Comparison of ENCODE assay signal across 13 cellular contexts in the genomic region with DNA sequence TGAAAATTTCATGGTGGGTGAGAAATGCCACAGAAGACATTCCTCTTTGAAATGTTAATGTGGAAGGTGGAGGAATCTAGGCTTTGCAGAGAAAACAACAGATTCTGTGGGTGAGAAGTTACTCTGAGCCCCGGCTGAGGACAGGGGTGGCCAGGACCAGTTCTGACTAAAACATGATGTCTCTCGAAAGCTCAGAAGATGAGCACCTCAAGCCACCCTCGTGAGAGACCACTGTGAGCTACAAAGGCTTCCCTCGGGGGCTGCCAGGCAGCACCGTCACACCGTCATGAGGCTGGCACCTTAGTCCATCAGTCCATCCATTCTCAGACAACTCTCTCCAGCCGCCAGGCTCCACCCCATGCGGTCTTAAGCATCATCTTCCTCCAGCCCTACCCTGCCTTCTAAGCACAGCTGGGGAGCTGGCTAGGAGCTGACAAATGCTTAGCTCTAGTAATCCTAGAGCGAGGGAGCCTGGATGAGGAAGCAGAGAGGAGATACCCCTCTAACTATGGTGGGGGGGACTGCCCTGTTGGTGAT.
"Had no signal": no experiment of that assay in that cellular context is flagged by ENCODE, and none has a peak within 500 bp of the region (broad histone marks: within the 10 kb centered on the region; RNA-seq: fewer than 3 reads in every experiment).

No MANE protein-coding gene starts in this region.

- H3K27ac ChIP-seq: neural progenitor cell, prostate gland, right atrium auricular region, thoracic aorta, tibial nerve, upper lobe of left lung had no signal

- H3K4me1 ChIP-seq: prostate gland, right atrium auricular region, tibial nerve, upper lobe of left lung had no signal

- H3K27me3 ChIP-seq: neural progenitor cell, right atrium auricular region, tibial nerve, upper lobe of left lung had no signal

- H3K9me3 ChIP-seq: prostate gland had no signal

- ATAC-seq: effector memory CD8-positive, alpha-beta T cell; naive thymus-derived CD4-positive, alpha-beta T cell; sciatic nerve had no signal

- DNase-seq: cortex of kidney; effector memory CD8-positive, alpha-beta T cell; hypothalamus; midbrain; naive thymus-derived CD4-positive, alpha-beta T cell; stimulated activated CD4-positive, alpha-beta T cell treated with anti-CD3 and anti-CD28 coated beads, Interleukin-4, amount 100 ng/mL, for 4 hours; upper lobe of left lung had no signal

- H3K36me3 ChIP-seq: neural progenitor cell, prostate gland, right atrium auricular region, thoracic aorta, tibial nerve, upper lobe of left lung had no signal

- H3K4me3 ChIP-seq: neural progenitor cell, prostate gland, right atrium auricular region, thoracic aorta, tibial nerve, upper lobe of left lung had no signal

- H3K9ac ChIP-seq: neural progenitor cell had no signal

- H3K4me2 ChIP-seq: neural progenitor cell had no signal
